7 cellular contexts compared by ENCODE assay signal in genomic region chr14:67623114-67623513, GRCh38. TPM values are rescaled to one million over a fixed set of nuclear protein-coding genes. Genes with fewer than 3 reads are reported as not detected.
DNase-seq lines count a peak whose midpoint lies in the region; ATAC-seq and TF ChIP-seq lines count a peak whose summit lies in the region.

No MANE protein-coding gene starts in this region.

- no peaks in the 10 kb centered on the region for H3K36me3 ChIP-seq in spleen

- H3K9me3 Mint-ChIP-seq in HFFc6, result no peaks in the 10 kb centered on the region

- H3K4me3 Mint-ChIP-seq in HFFc6, result peak overlapping the region; percentile 56

- 3 to 28% (median 12%) methylated on average over 2 of the region's 2 CpGs for WGBS in spleen, 5 donors

- peaks cover 0 to 6% (median 0%) of the 10 kb centered on the region in 7 donors for H3K27me3 ChIP-seq in spleen (replicated peaks in 1 of 7)

- intact Hi-C loops in spleen (cut with DNase I; ENCODE audit: low total_unique reads), result no loop called here

- POLR2A ChIA-PET in RWPE1 (lab: Yijun Ruan, JAX; ENCODE audit: low non-redundant PET), result no interaction called here

- H3K27ac ChIP-seq in RWPE1, result peak overlapping the region; percentile 69
- peak overlapping the region in 7 of 8 donors; percentile 41 to 64 (median 55) for H3K27ac ChIP-seq in spleen

- peaks cover 9 to 32% (median 20%) of the 10 kb centered on the region in 6 donors for H3K4me1 ChIP-seq in spleen

- H3K27ac Mint-ChIP-seq in HFFc6, result peak overlapping the region; percentile 89

- no peak overlapping the region for H3K4me3 ChIP-seq in spleen

- TF ChIP-seq CTCF in HFFc6 (IDR thresholded peaks at IDR 0.05), result no peak
- TF ChIP-seq CTCF in RWPE1 (conservative IDR thresholded peaks at IDR 0.05; ENCODE audit: low read depth), result no peak
- TF ChIP-seq CTCF in spleen (IDR thresholded peaks at IDR 0.05 in 8 of 11, conservative IDR thresholded peaks at IDR 0.05 in 3 of 11), result no peak

- CTCF ChIA-PET in RWPE1 (lab: Yijun Ruan, JAX), result interaction anchor here (0.6 kb wide), 2 partner anchors 32 to 46 kb away, joined by 3 to 9 read pairs; no protein-coding TSS in a partner anchor

- peaks cover 3% of the 10 kb centered on the region; the same call in 1 of the 2 replicates for H3K27me3 Mint-ChIP-seq in HFFc6 (ENCODE audit: insufficient read depth)

- H3K9me3 ChIP-seq in spleen, result no peaks in the 10 kb centered on the region

- H3K4me1 Mint-ChIP-seq in HFFc6 (ENCODE audit: low read depth), result peaks cover 41% of the 10 kb centered on the region

- no peaks in the 10 kb centered on the region for H3K36me3 Mint-ChIP-seq in HFFc6 (ENCODE audit: low read depth)

- no peak for ATAC-seq in HG02938 (IDR thresholded peaks at IDR 0.05; ENCODE audit: unreplicated experiment)
- ATAC-seq in HG03469 (IDR thresholded peaks at IDR 0.05; ENCODE audit: unreplicated experiment), result no peak

- no peak for TF ChIP-seq POLR2A in spleen (IDR thresholded peaks at IDR 0.05)

- no peak for DNase-seq in HFFc6
- peak; percentile 66 for DNase-seq in RWPE1 (ENCODE audit: low spot score)
- peak; percentile 37 for DNase-seq in fibroblast of gingiva (ENCODE audit: low read depth)
- no peak for DNase-seq in spleen
- no peak for DNase-seq in UCSD-AML1 (lab: John Stamatoyannopoulos, UW; ENCODE audit: unreplicated experiment)

RNA-seq across cellular contexts. Expression of gene ARG2, which starts 3.4 kb away (rescaled TPM):
- total RNA-seq in HFFc6 (2021; fragmentation: NEBNext Ultra II Directional; extraction: Animal tissue kit (Norgen Biotek cat#: 25700)), result 1 to 10 TPM; 1.4 to 2.2 (median 1.9) TPM
- 1 to 10 TPM in 6 of 7 donors, under 1 TPM in 1; 0.80 to 4.7 (median 1.8) TPM for total RNA-seq in spleen
- polyA plus RNA-seq in spleen, result 1 to 10 TPM in 1 of 3 donors, under 1 TPM in 2; 0.64 to 1.0 (median 0.82) TPM

RNA-seq across cellular contexts. Expression of gene PIGH, which starts 23.0 kb away (rescaled TPM):
- total RNA-seq in HFFc6 (2021; fragmentation: NEBNext Ultra II Directional; extraction: Animal tissue kit (Norgen Biotek cat#: 25700)), result 1 to 10 TPM; 6.3 to 9.3 (median 7.8) TPM
- total RNA-seq in spleen, result 10 to 100 TPM; 16.3 to 43.1 (median 23.4) TPM
- 10 to 100 TPM; 21.9 to 30.0 (median 24.8) TPM for polyA plus RNA-seq in spleen

RNA-seq across cellular contexts. Expression of gene VTI1B, which starts 51.3 kb away (rescaled TPM):
- 100 to 1,000 TPM; 154 to 178 (median 156) TPM for total RNA-seq in HFFc6 (2021; fragmentation: NEBNext Ultra II Directional; extraction: Animal tissue kit (Norgen Biotek cat#: 25700))
- total RNA-seq in spleen, result 10 to 100 TPM; 61.5 to 84.1 (median 67.3) TPM
- 10 to 100 TPM; 42.1 to 58.9 (median 56.6) TPM for polyA plus RNA-seq in spleen

Comparison
In these comparisons a context has a peak if more than half of its experiments do, and no peak if none do; other contexts are left out.
1. DNase-seq: peak in RWPE1 (single experiment) and fibroblast of gingiva (single experiment); none in HFFc6 (single experiment), spleen (single experiment) and UCSD-AML1 (single experiment).